24 cellular contexts compared by ENCODE assay signal in genomic region chr22:47901911-47902310, GRCh38.
"Had no signal": no experiment of that assay in that cellular context is flagged by ENCODE, and none has a peak within 500 bp of the region (broad histone marks: within the 10 kb centered on the region; RNA-seq: fewer than 3 reads in every experiment).

No MANE protein-coding gene starts in this region.

- H3K4me1 Mint-ChIP-seq: activated CD4-positive, alpha-beta T cell treated with anti-CD3 and anti-CD28 coated beads, Interleukin-2, amount 10 ng/mL, durations not matched to agents 7 days and 5 days; activated naive CD4-positive, alpha-beta T cell treated with anti-CD3 and anti-CD28 coated beads, Interleukin-2, amount 10 ng/mL, durations not matched to agents 7 days and 5 days; activated naive CD8-positive, alpha-beta T cell treated with anti-CD3 and anti-CD28 coated beads for 36 hours; activated T-helper 17 cell treated with anti-CD3 and anti-CD28 coated beads, Interleukin-2, amount 50 U/mL, for 72 hours; T-cell had no signal

- H3K9me3 Mint-ChIP-seq: activated CD4-positive, alpha-beta memory T cell treated with anti-CD3 and anti-CD28 coated beads for 36 hours; activated CD4-positive, alpha-beta T cell treated with anti-CD3 and anti-CD28 coated beads, Interleukin-2, amount 10 ng/mL, durations not matched to agents 7 days and 5 days; activated naive CD4-positive, alpha-beta T cell treated with anti-CD3 and anti-CD28 coated beads, Interleukin-2, amount 10 ng/mL, durations not matched to agents 7 days and 5 days; activated naive CD8-positive, alpha-beta T cell treated with anti-CD3 and anti-CD28 coated beads for 36 hours; activated T-helper 17 cell treated with anti-CD3 and anti-CD28 coated beads, Interleukin-2, amount 50 U/mL, for 72 hours; T-cell had no signal

- H3K27ac ChIP-seq: brain microvascular endothelial cell, cardiac muscle cell, PC-9 had no signal

- H3K36me3 ChIP-seq: brain microvascular endothelial cell, cardiac muscle cell had no signal

- DNase-seq: activated CD4-positive, alpha-beta memory T cell treated with anti-CD3 and anti-CD28 coated beads for 36 hours; activated CD4-positive, alpha-beta T cell treated with anti-CD3 and anti-CD28 coated beads, Interleukin-2, amount 10 ng/mL, durations not matched to agents 7 days and 5 days; activated CD4-positive, CD25-positive, alpha-beta regulatory T cell; activated gamma-delta T cell treated with Interleukin-2 at 50 U/mL for 16 hours; activated naive CD4-positive, alpha-beta T cell treated with anti-CD3 and anti-CD28 coated beads, Interleukin-2, amount 10 ng/mL, durations not matched to agents 7 days and 5 days; activated naive CD8-positive, alpha-beta T cell treated with anti-CD3 and anti-CD28 coated beads for 36 hours; activated T-cell treated with anti-CD3 and anti-CD28 coated beads for 4 hours; activated T-cell treated with anti-CD3 and anti-CD28 coated beads, Interleukin-2, amount 50 U/mL, for 48 hours; brain microvascular endothelial cell; Kasumi-1; KBM-7; NCI-H1048; NCI-H1417; NCI-H1694 treated with DMSO at 0.1 percent for 48 hours; NCI-H2029 treated with DMSO at 0.1 percent for 48 hours; NCI-H510A treated with DMSO at 0.1 percent for 48 hours; NCI-H69; PC-9; SIG-M5; T-cell; T-helper 2 cell; T1000 had no signal

- H3K27me3 Mint-ChIP-seq: activated CD4-positive, alpha-beta T cell treated with anti-CD3 and anti-CD28 coated beads, Interleukin-2, amount 10 ng/mL, durations not matched to agents 7 days and 5 days; activated naive CD4-positive, alpha-beta T cell treated with anti-CD3 and anti-CD28 coated beads, Interleukin-2, amount 10 ng/mL, durations not matched to agents 7 days and 5 days; activated T-helper 17 cell treated with anti-CD3 and anti-CD28 coated beads, Interleukin-2, amount 50 U/mL, for 72 hours had no signal

- H3K4me3 Mint-ChIP-seq: activated CD4-positive, alpha-beta memory T cell treated with anti-CD3 and anti-CD28 coated beads for 36 hours; activated CD4-positive, alpha-beta T cell treated with anti-CD3 and anti-CD28 coated beads, Interleukin-2, amount 10 ng/mL, durations not matched to agents 7 days and 5 days; activated naive CD4-positive, alpha-beta T cell treated with anti-CD3 and anti-CD28 coated beads, Interleukin-2, amount 10 ng/mL, durations not matched to agents 7 days and 5 days; activated naive CD8-positive, alpha-beta T cell treated with anti-CD3 and anti-CD28 coated beads for 36 hours; activated T-helper 17 cell treated with anti-CD3 and anti-CD28 coated beads, Interleukin-2, amount 50 U/mL, for 72 hours; T-cell had no signal

- H3K4me2 ChIP-seq: PC-9 had no signal

- ATAC-seq: activated T-helper 17 cell treated with anti-CD3 and anti-CD28 coated beads, Interleukin-2, amount 50 U/mL, for 72 hours; T-cell had no signal

- H3K27ac Mint-ChIP-seq: activated CD4-positive, alpha-beta memory T cell treated with anti-CD3 and anti-CD28 coated beads for 36 hours; activated CD4-positive, alpha-beta T cell treated with anti-CD3 and anti-CD28 coated beads, Interleukin-2, amount 10 ng/mL, durations not matched to agents 7 days and 5 days; activated naive CD4-positive, alpha-beta T cell treated with anti-CD3 and anti-CD28 coated beads, Interleukin-2, amount 10 ng/mL, durations not matched to agents 7 days and 5 days; activated naive CD8-positive, alpha-beta T cell treated with anti-CD3 and anti-CD28 coated beads for 36 hours; activated T-helper 17 cell treated with anti-CD3 and anti-CD28 coated beads, Interleukin-2, amount 50 U/mL, for 72 hours; T-cell had no signal

- H2AFZ ChIP-seq: PC-9 had no signal

- H3K36me3 Mint-ChIP-seq: activated CD4-positive, alpha-beta memory T cell treated with anti-CD3 and anti-CD28 coated beads for 36 hours; activated naive CD4-positive, alpha-beta T cell treated with anti-CD3 and anti-CD28 coated beads, Interleukin-2, amount 10 ng/mL, durations not matched to agents 7 days and 5 days; activated naive CD8-positive, alpha-beta T cell treated with anti-CD3 and anti-CD28 coated beads for 36 hours; T-cell had no signal

- H3K4me3 ChIP-seq: cardiac muscle cell, PC-9 had no signal

- H3K27me3 ChIP-seq: brain microvascular endothelial cell, cardiac muscle cell had no signal
